ENCODE assay signal across 1 cellular context in genomic region chr1:173868266-173869107, GRCh38.
TF ChIP-seq lines count a peak whose summit lies in the region.

A gene with protein sequence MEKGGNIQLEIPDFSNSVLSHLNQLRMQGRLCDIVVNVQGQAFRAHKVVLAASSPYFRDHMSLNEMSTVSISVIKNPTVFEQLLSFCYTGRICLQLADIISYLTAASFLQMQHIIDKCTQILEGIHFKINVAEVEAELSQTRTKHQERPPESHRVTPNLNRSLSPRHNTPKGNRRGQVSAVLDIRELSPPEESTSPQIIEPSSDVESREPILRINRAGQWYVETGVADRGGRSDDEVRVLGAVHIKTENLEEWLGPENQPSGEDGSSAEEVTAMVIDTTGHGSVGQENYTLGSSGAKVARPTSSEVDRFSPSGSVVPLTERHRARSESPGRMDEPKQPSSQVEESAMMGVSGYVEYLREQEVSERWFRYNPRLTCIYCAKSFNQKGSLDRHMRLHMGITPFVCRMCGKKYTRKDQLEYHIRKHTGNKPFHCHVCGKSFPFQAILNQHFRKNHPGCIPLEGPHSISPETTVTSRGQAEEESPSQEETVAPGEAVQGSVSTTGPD (plus strand): TSS chr1:173868380. CDS start chr1:173870226, 1,846 bp downstream.

TF ChIP-seq in HCT116, 20 proteins besides CTCF, POLR2A, EP300 and RAD21 (continued from another document):
- TF ChIP-seq, protein P1, sequence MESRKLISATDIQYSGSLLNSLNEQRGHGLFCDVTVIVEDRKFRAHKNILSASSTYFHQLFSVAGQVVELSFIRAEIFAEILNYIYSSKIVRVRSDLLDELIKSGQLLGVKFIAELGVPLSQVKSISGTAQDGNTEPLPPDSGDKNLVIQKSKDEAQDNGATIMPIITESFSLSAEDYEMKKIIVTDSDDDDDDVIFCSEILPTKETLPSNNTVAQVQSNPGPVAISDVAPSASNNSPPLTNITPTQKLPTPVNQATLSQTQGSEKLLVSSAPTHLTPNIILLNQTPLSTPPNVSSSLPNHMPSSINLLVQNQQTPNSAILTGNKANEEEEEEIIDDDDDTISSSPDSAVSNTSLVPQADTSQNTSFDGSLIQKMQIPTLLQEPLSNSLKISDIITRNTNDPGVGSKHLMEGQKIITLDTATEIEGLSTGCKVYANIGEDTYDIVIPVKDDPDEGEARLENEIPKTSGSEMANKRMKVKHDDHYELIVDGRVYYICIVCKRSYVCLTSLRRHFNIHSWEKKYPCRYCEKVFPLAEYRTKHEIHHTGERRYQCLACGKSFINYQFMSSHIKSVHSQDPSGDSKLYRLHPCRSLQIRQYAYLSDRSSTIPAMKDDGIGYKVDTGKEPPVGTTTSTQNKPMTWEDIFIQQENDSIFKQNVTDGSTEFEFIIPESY (IDR thresholded peaks at IDR 0.05; ENCODE audit: extremely low read depth, insufficient replicate concordance, low read length): no peak
